2 cellular contexts compared by ENCODE assay signal in genomic region chr9:98811051-98811650, GRCh38.
TF ChIP-seq lines count a peak whose summit lies in the region.

No MANE protein-coding gene starts in this region.

TF ChIP-seq in IMR-90, 13 proteins besides CTCF, POLR2A, EP300 and RAD21:
- TF ChIP-seq SMC3 (IDR thresholded peaks at IDR 0.05; ENCODE audit: low read depth, low read length) (no peak), CEBPB (IDR thresholded peaks at IDR 0.05; ENCODE audit: low read depth, low read length) (peak; percentile 56), RCOR1 (IDR thresholded peaks at IDR 0.05; ENCODE audit: insufficient replicate concordance, low read length) (no peak), FOS (IDR thresholded peaks at IDR 0.05; ENCODE audit: low read depth, low read length) (0 out of 2 replicates have a peak, but pooled peaks have one; percentile 44), CHD1 (IDR thresholded peaks at IDR 0.05; ENCODE audit: low read depth, low read length) (no peak), NFE2L2 (IDR thresholded peaks at IDR 0.05; ENCODE audit: low read depth, low read length) (no peak)
- TF ChIP-seq, protein P1, sequence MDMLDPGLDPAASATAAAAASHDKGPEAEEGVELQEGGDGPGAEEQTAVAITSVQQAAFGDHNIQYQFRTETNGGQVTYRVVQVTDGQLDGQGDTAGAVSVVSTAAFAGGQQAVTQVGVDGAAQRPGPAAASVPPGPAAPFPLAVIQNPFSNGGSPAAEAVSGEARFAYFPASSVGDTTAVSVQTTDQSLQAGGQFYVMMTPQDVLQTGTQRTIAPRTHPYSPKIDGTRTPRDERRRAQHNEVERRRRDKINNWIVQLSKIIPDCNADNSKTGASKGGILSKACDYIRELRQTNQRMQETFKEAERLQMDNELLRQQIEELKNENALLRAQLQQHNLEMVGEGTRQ (IDR thresholded peaks at IDR 0.05; ENCODE audit: low read depth, low read length) = no peak
- TF ChIP-seq, protein P2, sequence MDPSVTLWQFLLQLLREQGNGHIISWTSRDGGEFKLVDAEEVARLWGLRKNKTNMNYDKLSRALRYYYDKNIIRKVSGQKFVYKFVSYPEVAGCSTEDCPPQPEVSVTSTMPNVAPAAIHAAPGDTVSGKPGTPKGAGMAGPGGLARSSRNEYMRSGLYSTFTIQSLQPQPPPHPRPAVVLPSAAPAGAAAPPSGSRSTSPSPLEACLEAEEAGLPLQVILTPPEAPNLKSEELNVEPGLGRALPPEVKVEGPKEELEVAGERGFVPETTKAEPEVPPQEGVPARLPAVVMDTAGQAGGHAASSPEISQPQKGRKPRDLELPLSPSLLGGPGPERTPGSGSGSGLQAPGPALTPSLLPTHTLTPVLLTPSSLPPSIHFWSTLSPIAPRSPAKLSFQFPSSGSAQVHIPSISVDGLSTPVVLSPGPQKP (IDR thresholded peaks at IDR 0.05; ENCODE audit: borderline replicate concordance, low read depth, low read length) = no peak

TF ChIP-seq in endothelial cell of umbilical vein, 7 proteins besides CTCF, POLR2A, EP300 and RAD21:
- TF ChIP-seq GATA2 (IDR thresholded peaks at IDR 0.05; ENCODE audit: insufficient read depth, insufficient read length, low read depth, low read length) (no peak), JUN (IDR thresholded peaks at IDR 0.05; ENCODE audit: borderline replicate concordance, insufficient read depth, insufficient read length, low read depth) (peak; percentile 58), POLR2AphosphoS5 (IDR thresholded peaks at IDR 0.05; ENCODE audit: insufficient read depth, low read depth, low read length) (no peak), FOS (IDR thresholded peaks at IDR 0.05; ENCODE audit: borderline replicate concordance, insufficient read depth, low read length) (peak; percentile 20), EZH2 (IDR thresholded peaks at IDR 0.05; ENCODE audit: borderline replicate concordance, low read depth, low read length, severe bottlenecking) (no peak), MYC (IDR thresholded peaks at IDR 0.05; ENCODE audit: low read depth, low read length) (no peak)
- TF ChIP-seq, protein P3, sequence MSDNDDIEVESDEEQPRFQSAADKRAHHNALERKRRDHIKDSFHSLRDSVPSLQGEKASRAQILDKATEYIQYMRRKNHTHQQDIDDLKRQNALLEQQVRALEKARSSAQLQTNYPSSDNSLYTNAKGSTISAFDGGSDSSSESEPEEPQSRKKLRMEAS (IDR thresholded peaks at IDR 0.05; ENCODE audit: insufficient read depth, insufficient read length) = no peak
